In the genomic region with DNA sequence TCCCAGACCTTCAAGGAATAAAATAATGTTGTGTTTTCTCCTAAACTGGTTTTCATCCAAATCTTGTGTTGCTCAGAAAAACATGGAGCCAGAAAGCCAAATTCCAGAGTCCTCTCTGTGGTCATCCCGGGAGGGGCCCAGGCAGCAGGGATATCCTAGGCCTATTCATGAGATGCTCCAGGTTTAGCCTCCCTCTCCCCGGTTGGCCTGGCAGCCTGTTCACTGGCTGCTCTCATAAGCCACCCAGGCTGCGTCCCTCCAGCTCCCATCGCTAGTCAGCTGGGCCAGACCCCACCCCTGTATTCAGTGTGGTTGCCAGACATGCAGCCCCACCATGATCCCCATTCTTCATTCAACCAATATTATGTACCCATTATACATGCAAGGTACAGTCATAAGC, we compare ENCODE assay signal across 19 cellular contexts.
A peak's percentile ranks its signal among the peaks of the same experiment; 100 is the strongest.
DNase-seq lines count a peak whose midpoint lies in the region; ATAC-seq and TF ChIP-seq lines count a peak whose summit lies in the region.
"Had no signal": no experiment of that assay in that cellular context is flagged by ENCODE, and none has a peak within 500 bp of the region (broad histone marks: within the 10 kb centered on the region; RNA-seq: fewer than 3 reads in every experiment).

No MANE protein-coding gene starts in this region.

- DNase-seq in IMR-90 (no peak), mammary epithelial cell (no peak), mesenchymal stem cell (no peak), type B pancreatic cell (ENCODE audit: extremely low spot score, unreplicated experiment) (no peak), NCI-H1436 (lab: John Stamatoyannopoulos, UW) (no peak), NCI-H1048 (lab: John Stamatoyannopoulos, UW) (no peak)
- no peak for DNase-seq in effector memory CD4-positive, alpha-beta T cell
- DNase-seq: BE2C, EL, GF-D8, MM.1S, NCI-H1092, NCI-H146, NCI-H2081, NCI-H446, NCI-H526, SHP77, SK-N-SH had no signal

- H3K4me1 ChIP-seq in IMR-90 (ENCODE audit: control insufficient read depth, insufficient read depth, low read length) = peaks cover 15% of the 10 kb centered on the region
- H3K4me1 ChIP-seq in mammary epithelial cell (ENCODE audit: insufficient read depth, low read length) = peaks cover 30% of the 10 kb centered on the region
- peaks cover 10% of the 10 kb centered on the region for H3K4me1 ChIP-seq in mesenchymal stem cell (ENCODE audit: control insufficient read depth, insufficient read depth, low read depth, low read length)
- H3K4me1 ChIP-seq in effector memory CD4-positive, alpha-beta T cell (ENCODE audit: control insufficient read depth, insufficient read depth, low read length, poor library complexity, severe bottlenecking) = no peaks in the 10 kb centered on the region
- H3K4me1 ChIP-seq: BE2C had no signal

- no peak overlapping the region for H3K4me3 Mint-ChIP-seq in type B pancreatic cell

- H3K4ac ChIP-seq in IMR-90 (ENCODE audit: low read depth, low read length) (peak overlapping the region; percentile 74), mesenchymal stem cell (ENCODE audit: low read depth in 1 of 2, low read length in 2 of 2) (peak overlapping the region; percentile 1 to 19)

- H3K27me3 Mint-ChIP-seq in type B pancreatic cell = no peaks in the 10 kb centered on the region

- H3K18ac ChIP-seq in IMR-90 (ENCODE audit: low read depth, low read length) (0 out of 2 replicates have a peak overlapping the region, but pooled peaks have one; percentile 55), mesenchymal stem cell (ENCODE audit: low read depth in 1 of 2, low read length in 2 of 2) (peak overlapping the region; percentile 16 to 56)

- H2BK15ac ChIP-seq in IMR-90 (ENCODE audit: low read depth, low read length) (peak overlapping the region; percentile 87), mesenchymal stem cell (ENCODE audit: low read depth, poor library complexity, severe bottlenecking) (peak overlapping the region; percentile 75)

- TF ChIP-seq CTCF in IMR-90 (conservative IDR thresholded peaks at IDR 0.05; ENCODE audit: low read depth, low read length) = no peak
- no peak for TF ChIP-seq CTCF in mammary epithelial cell (conservative IDR thresholded peaks at IDR 0.05 in 1 of 2, IDR thresholded peaks at IDR 0.05 in 1 of 2; ENCODE audit: extremely low read depth in 1 of 2, insufficient read depth in 1 of 2, low read depth in 1 of 2, low read length in 2 of 2)
- TF ChIP-seq CTCF in type B pancreatic cell (conservative IDR thresholded peaks at IDR 0.05) = no peak

- peak overlapping the region; percentile 64 for H3K27ac Mint-ChIP-seq in type B pancreatic cell

- H4K5ac ChIP-seq in IMR-90 (ENCODE audit: low read depth, low read length) = no peak overlapping the region; the same call in 1 of the 2 replicates

- peak overlapping the region; percentile 97 for H2BK20ac ChIP-seq in IMR-90 (ENCODE audit: low read depth, low read length)

- peak overlapping the region; percentile 38 for H3K14ac ChIP-seq in IMR-90 (replicated peaks; ENCODE audit: low read depth, low read length)
- peak overlapping the region in 1 of 2 experiments; percentile 82 for H3K14ac ChIP-seq in mesenchymal stem cell (ENCODE audit: low read length in 2 of 2)

- BruUV-seq in IMR-90 (replicated peaks; lab: Mats Ljungman, UMichigan) (no TSS peak), mammary epithelial cell (replicated peaks; lab: Mats Ljungman, UMichigan) (no TSS peak)

- H3K56ac ChIP-seq in IMR-90 (ENCODE audit: extremely low read depth, insufficient read depth, low read length) = no peak overlapping the region

- H3K9ac ChIP-seq in IMR-90 (ENCODE audit: low read depth, low read length) (no peak overlapping the region), mammary epithelial cell (ENCODE audit: insufficient read depth, low read length) (no peak overlapping the region), mesenchymal stem cell (ENCODE audit: low read length) (no peak overlapping the region)
- H3K9ac ChIP-seq: SK-N-SH had no signal

- H3K9me1 ChIP-seq in IMR-90 (ENCODE audit: insufficient read depth, low read length) = peaks cover 16% of the 10 kb centered on the region

- no peak overlapping the region for H3K4me2 ChIP-seq in IMR-90 (ENCODE audit: low read depth, low read length)
- H3K4me2 ChIP-seq in mammary epithelial cell (ENCODE audit: insufficient read depth, low read depth, low read length) = no peak overlapping the region
- no peak overlapping the region for H3K4me2 ChIP-seq in mesenchymal stem cell (ENCODE audit: low read length, poor library complexity, severe bottlenecking)
- H3K4me2 ChIP-seq: SK-N-SH had no signal

- H3K9me3 ChIP-seq in IMR-90 (ENCODE audit: control insufficient read depth, insufficient read depth, low read length) (no peaks in the 10 kb centered on the region), mammary epithelial cell (replicated peaks; ENCODE audit: insufficient read depth, low read length) (no peaks in the 10 kb centered on the region), mesenchymal stem cell (ENCODE audit: control insufficient read depth, low read length) (no peaks in the 10 kb centered on the region)
- no peaks in the 10 kb centered on the region for H3K9me3 ChIP-seq in effector memory CD4-positive, alpha-beta T cell (ENCODE audit: control insufficient read depth, low read length)
- H3K9me3 ChIP-seq: BE2C, SK-N-SH had no signal

- peak overlapping the region; percentile 95 for H2AK5ac ChIP-seq in IMR-90 (ENCODE audit: low read depth, low read length)
- peak overlapping the region; percentile 89 for H2AK5ac ChIP-seq in mesenchymal stem cell (ENCODE audit: low read length, severe bottlenecking)

- intact Hi-C loops in IMR-90 (cut with micrococcal nuclease) = no loop called here
- intact Hi-C loops in mammary epithelial cell (cut with micrococcal nuclease) = no loop called here

- H3K27me3 ChIP-seq in IMR-90 (ENCODE audit: control insufficient read depth, insufficient read depth, low read length) = no peaks in the 10 kb centered on the region
- no peaks in the 10 kb centered on the region for H3K27me3 ChIP-seq in mammary epithelial cell (ENCODE audit: insufficient read depth, low read length)
- peaks cover 0 to 5% of the 10 kb centered on the region in 2 experiments for H3K27me3 ChIP-seq in mesenchymal stem cell (ENCODE audit: control insufficient read depth in 1 of 2, insufficient read depth in 1 of 2, low read length in 2 of 2)
- no peaks in the 10 kb centered on the region for H3K27me3 ChIP-seq in effector memory CD4-positive, alpha-beta T cell (replicated peaks; ENCODE audit: control insufficient read depth, insufficient read depth, low read length, poor library complexity, severe bottlenecking)
- H3K27me3 ChIP-seq: BE2C had no signal

- no peak overlapping the region for H2AK9ac ChIP-seq in IMR-90 (replicated peaks; ENCODE audit: low read depth, low read length, poor library complexity)

- H3K23ac ChIP-seq in IMR-90 (ENCODE audit: low read depth, low read length) = peak overlapping the region; percentile 75
- no peak overlapping the region for H3K23ac ChIP-seq in mesenchymal stem cell (ENCODE audit: low read length in 2 of 2)

- CTCF ChIA-PET in IMR-90 (lab: Yijun Ruan, JAX) (interaction anchor here (0.9 kb wide), 1 partner anchor 44 kb away, joined by 3 read pairs; no protein-coding TSS in a partner anchor), mammary epithelial cell (lab: Charles Lee; ENCODE audit: low non-redundant PET) (no interaction called here)

- no peak for ATAC-seq in IMR-90 (ENCODE audit: low read depth)
- ATAC-seq: K562 had no signal

- H2AFZ ChIP-seq in IMR-90 (replicated peaks; ENCODE audit: low read length, poor library complexity) = no peak overlapping the region
- H2AFZ ChIP-seq in mammary epithelial cell (ENCODE audit: low read depth, low read length) = no peak overlapping the region
- no peak overlapping the region for H2AFZ ChIP-seq in mesenchymal stem cell (ENCODE audit: low read depth, low read length)

- H3K79me1 ChIP-seq in IMR-90 (ENCODE audit: low read depth in 1 of 2, low read length in 2 of 2) (peaks cover 0 to 9% of the 10 kb centered on the region in 2 experiments; a peak in 1 of 4 replicates), mesenchymal stem cell (replicated peaks; ENCODE audit: low read length, poor library complexity, severe bottlenecking) (no peaks in the 10 kb centered on the region)

- H4K8ac ChIP-seq in IMR-90 (ENCODE audit: low read depth in 2 of 2, low read length in 2 of 2) (peak overlapping the region; percentile 54 to 65), mesenchymal stem cell (ENCODE audit: low read length) (no peak overlapping the region)

- H3K4me1 Mint-ChIP-seq in type B pancreatic cell (ENCODE audit: unreplicated experiment) = peaks cover 25% of the 10 kb centered on the region

- H3K4me3 ChIP-seq in IMR-90 (ENCODE audit: insufficient read depth, low read depth, low read length) (no peak overlapping the region), mammary epithelial cell (replicated peaks in 1 of 3; ENCODE audit: insufficient read depth in 1 of 3, low read depth in 2 of 3, low read length in 3 of 3) (no peak overlapping the region), mesenchymal stem cell (ENCODE audit: insufficient read depth in 1 of 2, low read depth in 1 of 2, low read length in 2 of 2) (no peak overlapping the region)
- no peak overlapping the region for H3K4me3 ChIP-seq in effector memory CD4-positive, alpha-beta T cell (ENCODE audit: insufficient read depth, low read depth, low read length, poor library complexity, severe bottlenecking)
- H3K4me3 ChIP-seq: K562 had no signal

- H4K91ac ChIP-seq in IMR-90 (ENCODE audit: insufficient read depth, low read depth, low read length) (peak overlapping the region; percentile 85), mesenchymal stem cell (ENCODE audit: low read length) (peak overlapping the region; percentile 83)

- peak overlapping the region; percentile 88 for H2BK120ac ChIP-seq in IMR-90 (ENCODE audit: low read depth, low read length)
- H2BK120ac ChIP-seq in mesenchymal stem cell (ENCODE audit: low read depth, low read length) = no peak overlapping the region

- no peak for TF ChIP-seq RAD21 in IMR-90 (IDR thresholded peaks at IDR 0.05; ENCODE audit: low read length)

- no peaks in the 10 kb centered on the region for H3K79me2 ChIP-seq in mammary epithelial cell (ENCODE audit: insufficient read depth, low read length)

- H4K20me1 ChIP-seq in IMR-90 (ENCODE audit: insufficient read depth, low read length) (no peaks in the 10 kb centered on the region), mammary epithelial cell (ENCODE audit: insufficient read depth, low read length) (no peaks in the 10 kb centered on the region)

- dilution Hi-C loops in IMR-90 (cut with HindIII; ENCODE audit: low sequenced_read_pairs, unreplicated experiment) (no loop called here), mammary epithelial cell (cut with HindIII; ENCODE audit: low sequenced_read_pairs) (no loop called here)

- H2BK12ac ChIP-seq in mesenchymal stem cell (ENCODE audit: low read length in 2 of 2) = peak overlapping the region; percentile 29 to 91

- no peaks in the 10 kb centered on the region for H3K36me3 ChIP-seq in IMR-90 (ENCODE audit: control insufficient read depth, insufficient read depth, low read length)
- no peaks in the 10 kb centered on the region for H3K36me3 ChIP-seq in mammary epithelial cell (ENCODE audit: insufficient read depth, low read length)
- H3K36me3 ChIP-seq in mesenchymal stem cell (ENCODE audit: control insufficient read depth in 1 of 2, insufficient read depth in 2 of 2, low read depth in 1 of 2, low read length in 2 of 2) = no peaks in the 10 kb centered on the region
- no peaks in the 10 kb centered on the region for H3K36me3 ChIP-seq in effector memory CD4-positive, alpha-beta T cell (ENCODE audit: control insufficient read depth, insufficient read depth, low read length)
- H3K36me3 ChIP-seq: BE2C had no signal

- in situ Hi-C loops in IMR-90 (cut with MboI; ENCODE audit: low sequenced_read_pairs) = no loop called here
- in situ Hi-C loops in mammary epithelial cell (cut with MboI; ENCODE audit: low sequenced_read_pairs in 2 of 2) = no loop called here

- 100% methylated on average over 2 of the region's 4 CpGs; no CpG with 5 or more reads in 1 of the 2 experiments for WGBS in IMR-90 (ENCODE audit: extremely low coverage in 2 of 2, insufficient read length in 1 of 2), 2 experiments
- WGBS in mammary epithelial cell (ENCODE audit: low coverage, missing lambda C conversion rate) = 100% methylated on average over 4 of the region's 4 CpGs
- 98% methylated on average over 4 of the region's 4 CpGs for WGBS in mesenchymal stem cell

- H3K27ac ChIP-seq in IMR-90 (ENCODE audit: insufficient read depth, low read length) (peak overlapping the region; percentile 32; the same call in 1 of the 2 replicates), mammary epithelial cell (ENCODE audit: insufficient read depth, low read depth, low read length) (peak overlapping the region; percentile 12), mesenchymal stem cell (ENCODE audit: low read length, poor library complexity, severe bottlenecking) (no peak overlapping the region)
- H3K27ac ChIP-seq in effector memory CD4-positive, alpha-beta T cell (ENCODE audit: insufficient read depth, low read length, poor library complexity, severe bottlenecking) = no peak overlapping the region

- peaks cover 3% of the 10 kb centered on the region for H3K9me3 Mint-ChIP-seq in type B pancreatic cell

- no peak for TF ChIP-seq POLR2A in IMR-90 (IDR thresholded peaks at IDR 0.05; ENCODE audit: low read depth, low read length)

- peak overlapping the region; percentile 11 for H2BK5ac ChIP-seq in IMR-90 (ENCODE audit: low read depth, low read length, poor library complexity, severe bottlenecking)
- peak overlapping the region; percentile 49 for H2BK5ac ChIP-seq in mesenchymal stem cell (ENCODE audit: low read depth, low read length, poor library complexity, severe bottlenecking)

- POLR2A ChIA-PET in IMR-90 (lab: Charles Lee; ENCODE audit: unreplicated experiment) = interaction anchor here (1.0 kb wide), 2 partner anchors 113 to 115 kb away, joined by 3 read pairs; a partner anchor contains a TSS

- no peaks in the 10 kb centered on the region for H3K36me3 Mint-ChIP-seq in type B pancreatic cell

Comparison
In these comparisons a context has a peak if more than half of its experiments do, and no peak if none do; other contexts are left out.
1. H3K27ac ChIP-seq: peak in IMR-90 (single experiment) and mammary epithelial cell (single experiment); none in mesenchymal stem cell (single experiment) and effector memory CD4-positive, alpha-beta T cell (single experiment).